Comparison of ENCODE assay signal across 33 cellular contexts in genomic region chr4:154277164-154277563, GRCh38.
A peak's percentile ranks its signal among the peaks of the same experiment; 100 is the strongest.
DNase-seq lines count a peak whose midpoint lies in the region; TF ChIP-seq lines count a peak whose summit lies in the region.
"Had no signal": no experiment of that assay in that cellular context is flagged by ENCODE, and none has a peak within 500 bp of the region (broad histone marks: within the 10 kb centered on the region; RNA-seq: fewer than 3 reads in every experiment).

No MANE protein-coding gene starts in this region.

- TF ChIP-seq CTCF in neural progenitor cell (IDR thresholded peaks at IDR 0.05) (peak; percentile 60), Calu3 (IDR thresholded peaks at IDR 0.05; ENCODE audit: unreplicated experiment) (no peak), nephron progenitor cell (IDR thresholded peaks at IDR 0.05) (no peak), osteoblast (IDR thresholded peaks at IDR 0.05; ENCODE audit: extremely low read depth, low read depth, low read length) (no peak)

- peak overlapping the region; percentile 10 for H3K4me3 ChIP-seq in neural progenitor cell
- H3K4me3 ChIP-seq in osteoblast (ENCODE audit: insufficient read depth, low read length) = no peak overlapping the region
- H3K4me3 ChIP-seq: colonic mucosa, left ventricle myocardium inferior, Peyer's patch had no signal

- H3K79me2 ChIP-seq in neural progenitor cell (ENCODE audit: low read depth) (no peaks in the 10 kb centered on the region), osteoblast (ENCODE audit: insufficient read depth, low read length) (no peaks in the 10 kb centered on the region)
- H3K79me2 ChIP-seq: parathyroid adenoma had no signal

- H3K4me1 Mint-ChIP-seq in neural progenitor cell = peaks cover 21% of the 10 kb centered on the region
- no peaks in the 10 kb centered on the region for H3K4me1 Mint-ChIP-seq in Calu3 (ENCODE audit: low read depth, unreplicated experiment)
- no peaks in the 10 kb centered on the region for H3K4me1 Mint-ChIP-seq in nephron progenitor cell
- H3K4me1 Mint-ChIP-seq: activated T-helper 17 cell treated with anti-CD3 and anti-CD28 coated beads, Interleukin-2, amount 50 U/mL, for 72 hours; CD14-positive monocyte; immature natural killer cell; mesothelial cell of epicardium; naive thymus-derived CD8-positive, alpha-beta T cell; stimulated activated naive B cell treated with anti-CD40 and anti-IgM and Interleukin-4, amounts not matched to agents 10 μg/mL and 1 μg/mL and 100 μg/mL, for 72 hours had no signal

- BruUV-seq in Calu3 (replicated peaks; lab: Mats Ljungman, UMichigan) = no TSS peak

- H2AFZ ChIP-seq in neural progenitor cell (replicated peaks) (no peak overlapping the region), osteoblast (ENCODE audit: low read length) (no peak overlapping the region)
- H2AFZ ChIP-seq: parathyroid adenoma had no signal

- peaks cover 13% of the 10 kb centered on the region for H3F3A ChIP-seq in neural progenitor cell (ENCODE audit: low read depth)

- peaks cover 3% of the 10 kb centered on the region for H3K36me3 Mint-ChIP-seq in neural progenitor cell
- no peaks in the 10 kb centered on the region for H3K36me3 Mint-ChIP-seq in Calu3 (ENCODE audit: insufficient read depth, unreplicated experiment)
- H3K36me3 Mint-ChIP-seq in nephron progenitor cell (ENCODE audit: low read depth) = peaks cover 5% of the 10 kb centered on the region
- H3K36me3 Mint-ChIP-seq: CD14-positive monocyte, immature natural killer cell, mesothelial cell of epicardium had no signal

- peaks cover 16% of the 10 kb centered on the region for H3K9me3 Mint-ChIP-seq in neural progenitor cell
- H3K9me3 Mint-ChIP-seq in Calu3 (ENCODE audit: low read depth, unreplicated experiment) = no peaks in the 10 kb centered on the region
- peaks cover 12% of the 10 kb centered on the region for H3K9me3 Mint-ChIP-seq in nephron progenitor cell

- CTCF ChIA-PET in Calu3 (lab: Charles Lee) = no interaction called here

- intact Hi-C loops in Calu3 (cut with micrococcal nuclease; ENCODE audit: unreplicated experiment) = no loop called here

- H3K27ac ChIP-seq in neural progenitor cell = peak overlapping the region; percentile 69
- H3K27ac ChIP-seq in osteoblast (ENCODE audit: low read depth, low read length) = no peak overlapping the region
- H3K27ac ChIP-seq: colonic mucosa, left ventricle myocardium inferior, parathyroid adenoma, Peyer's patch had no signal

- H3K4me3 Mint-ChIP-seq in neural progenitor cell (no peak overlapping the region), Calu3 (ENCODE audit: low read depth, unreplicated experiment) (no peak overlapping the region), nephron progenitor cell (no peak overlapping the region)
- H3K4me3 Mint-ChIP-seq: activated CD8-positive, alpha-beta T cell treated with anti-CD3 and anti-CD28 coated beads for 36 hours; activated T-helper 17 cell treated with anti-CD3 and anti-CD28 coated beads, Interleukin-2, amount 50 U/mL, for 72 hours; CD14-positive monocyte; effector memory CD8-positive, alpha-beta T cell; immature natural killer cell; mesothelial cell of epicardium; naive thymus-derived CD8-positive, alpha-beta T cell; stimulated activated naive B cell treated with anti-CD40 and anti-IgM and Interleukin-4, amounts not matched to agents 10 μg/mL and 1 μg/mL and 100 μg/mL, for 72 hours had no signal

- peaks cover 9% of the 10 kb centered on the region for H3K9me3 ChIP-seq in neural progenitor cell (ENCODE audit: low read depth)
- no peaks in the 10 kb centered on the region for H3K9me3 ChIP-seq in osteoblast (ENCODE audit: low read depth, low read length)
- H3K9me3 ChIP-seq: colonic mucosa, Peyer's patch had no signal

- no peaks in the 10 kb centered on the region for H3K27me3 Mint-ChIP-seq in neural progenitor cell (ENCODE audit: insufficient read depth, low read depth)
- no peaks in the 10 kb centered on the region for H3K27me3 Mint-ChIP-seq in Calu3 (ENCODE audit: unreplicated experiment)
- peaks cover 4% of the 10 kb centered on the region for H3K27me3 Mint-ChIP-seq in nephron progenitor cell (ENCODE audit: low read depth, poor library complexity)
- H3K27me3 Mint-ChIP-seq: effector memory CD8-positive, alpha-beta T cell had no signal

- H3K27ac Mint-ChIP-seq in neural progenitor cell (peak overlapping the region; percentile 83), Calu3 (ENCODE audit: unreplicated experiment) (no peak overlapping the region), nephron progenitor cell (no peak overlapping the region)
- H3K27ac Mint-ChIP-seq: activated CD8-positive, alpha-beta T cell treated with anti-CD3 and anti-CD28 coated beads for 36 hours; activated T-helper 17 cell treated with anti-CD3 and anti-CD28 coated beads, Interleukin-2, amount 50 U/mL, for 72 hours; CD14-positive monocyte; effector memory CD8-positive, alpha-beta T cell; immature natural killer cell; mesothelial cell of epicardium; stimulated activated naive B cell treated with anti-CD40 and anti-IgM and Interleukin-4, amounts not matched to agents 10 μg/mL and 1 μg/mL and 100 μg/mL, for 72 hours had no signal

- H3K4me2 ChIP-seq in neural progenitor cell = peak overlapping the region; percentile 69
- H3K4me2 ChIP-seq in osteoblast (ENCODE audit: insufficient read depth, low read length) = no peak overlapping the region

- DNase-seq in Daoy (ENCODE audit: low read depth) = peak; percentile 2
- peak; percentile 28 for DNase-seq in SW480 (ENCODE audit: low spot score)
- DNase-seq in iPS DF 19.7 (ENCODE audit: low read depth, low spot score) = peak; percentile 89
- peak; percentile 92 for DNase-seq in neural progenitor cell (ENCODE audit: low spot score)
- no peak for DNase-seq in Calu3
- DNase-seq in SW 1271 (lab: John Stamatoyannopoulos, UW) = no peak
- no peak for DNase-seq in nephron progenitor cell
- no peak for DNase-seq in osteoblast (ENCODE audit: insufficient read length, low spot score, missing footprints)
- DNase-seq: 8988T; activated CD4-positive, CD25-positive, alpha-beta regulatory T cell treated with anti-CD3 and anti-CD28 coated beads, Interleukin-2, amount 50 U/mL, for 72 hours; activated CD8-positive, alpha-beta T cell treated with anti-CD3 and anti-CD28 coated beads for 36 hours; activated naive CD4-positive, alpha-beta T cell treated with anti-CD3 and anti-CD28 coated beads, Interleukin-2, amount 50 U/mL, for 16 hours; amniotic stem cell; colonic mucosa; DMS79 treated with DMSO at 0.1 percent for 48 hours; effector memory CD8-positive, alpha-beta T cell; foreskin fibroblast; head of caudate nucleus; immature natural killer cell; left ventricle myocardium inferior; naive thymus-derived CD8-positive, alpha-beta T cell; NCI-H1105; NCI-H187 treated with DMSO at 0.1 percent for 48 hours; NCI-H2171 treated with DMSO at 0.1 percent for 48 hours; Peyer's patch; SIG-M5; stimulated activated CD4-positive, alpha-beta T cell treated with anti-CD3 and anti-CD28 coated beads, Interleukin-15, amount 100 ng/mL, for 24 hours; stimulated activated naive B cell treated with anti-CD40 and anti-IgM and Interleukin-4, amounts not matched to agents 10 μg/mL and 1 μg/mL and 100 μg/mL, for 72 hours; T-helper 1 cell had no signal

- H3K27me3 ChIP-seq in neural progenitor cell (no peaks in the 10 kb centered on the region), osteoblast (ENCODE audit: insufficient read depth, low read length) (no peaks in the 10 kb centered on the region)
- H3K27me3 ChIP-seq: colonic mucosa, Peyer's patch had no signal

- H4K20me1 ChIP-seq in neural progenitor cell (ENCODE audit: low read depth) (no peaks in the 10 kb centered on the region), osteoblast (ENCODE audit: insufficient read depth, low read length) (no peaks in the 10 kb centered on the region)

- H3K36me3 ChIP-seq in neural progenitor cell (peaks cover 5% of the 10 kb centered on the region), osteoblast (ENCODE audit: insufficient read depth, low read length) (no peaks in the 10 kb centered on the region)
- H3K36me3 ChIP-seq: colonic mucosa, left ventricle myocardium inferior, Peyer's patch had no signal

- H3K4me1 ChIP-seq in neural progenitor cell (peaks cover 32% of the 10 kb centered on the region), osteoblast (ENCODE audit: insufficient read depth, low read length) (no peaks in the 10 kb centered on the region)
- H3K4me1 ChIP-seq: colonic mucosa, left ventricle myocardium inferior, parathyroid adenoma, Peyer's patch had no signal

- no peak overlapping the region for H3K9ac ChIP-seq in neural progenitor cell
- H3K9ac ChIP-seq: parathyroid adenoma had no signal

Comparison
In these comparisons a context has a peak if more than half of its experiments do, and no peak if none do; other contexts are left out.
1. DNase-seq: peak in Daoy (single experiment), SW480 (single experiment), iPS DF 19.7 (single experiment) and neural progenitor cell (single experiment); none in Calu3 (single experiment), SW 1271 (0 of 2), nephron progenitor cell (single experiment) and osteoblast (single experiment).